In the genomic region with DNA sequence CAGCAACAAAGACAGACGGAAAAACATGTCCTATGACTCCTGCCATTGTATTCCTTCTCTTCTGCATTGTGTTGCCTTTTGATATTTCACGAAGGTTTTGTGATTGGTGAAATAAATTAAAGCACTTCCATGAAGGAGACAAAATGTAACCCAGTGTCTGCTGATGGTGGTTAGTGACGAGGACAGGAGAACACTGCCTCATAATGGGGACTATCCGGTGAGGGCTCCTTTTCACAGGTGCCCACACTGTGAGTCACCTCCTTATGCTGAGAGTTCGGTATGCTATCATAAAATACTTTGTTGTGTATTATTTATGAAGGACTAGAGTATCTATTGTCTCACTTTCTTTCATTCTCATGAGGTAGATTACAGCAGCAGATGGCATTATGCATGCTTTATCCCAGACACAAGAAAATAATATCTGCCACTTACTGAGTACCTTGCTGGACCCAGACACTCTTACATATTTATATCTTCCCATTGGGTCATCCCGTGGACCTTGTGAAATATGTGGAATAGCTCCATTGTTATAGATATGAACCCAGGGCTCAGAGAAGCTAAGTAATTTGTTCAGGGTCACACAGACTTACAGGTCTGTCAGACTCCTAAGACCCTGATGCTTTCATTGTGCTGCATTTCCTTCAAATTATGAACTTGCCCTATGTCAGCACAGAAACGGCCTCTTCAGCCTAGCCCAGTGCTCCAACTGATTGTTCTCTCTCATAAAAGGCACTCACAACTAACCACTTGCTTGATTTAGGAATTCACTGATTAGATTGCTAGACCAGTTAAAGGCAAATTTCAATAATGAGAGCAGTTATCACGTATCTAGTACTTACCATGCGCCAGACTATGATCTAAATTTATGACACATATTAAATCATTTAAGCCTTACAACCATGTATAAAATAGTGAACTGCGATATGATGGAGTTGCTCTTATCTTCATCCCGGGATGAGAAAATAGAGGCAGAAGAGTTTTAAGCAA, we compare ENCODE assay signal across 15 cellular contexts. TPM values are rescaled to one million over a fixed set of nuclear protein-coding genes. Genes with fewer than 3 reads are reported as not detected.
DNase-seq lines count a peak whose midpoint lies in the region; ATAC-seq, FAIRE-seq and TF ChIP-seq lines count a peak whose summit lies in the region.
"Had no signal": no experiment of that assay in that cellular context is flagged by ENCODE, and none has a peak within 500 bp of the region (broad histone marks: within the 10 kb centered on the region; RNA-seq: fewer than 3 reads in every experiment).

No MANE protein-coding gene starts in this region.

- intact Hi-C loops in left ventricle myocardium superior (cut with micrococcal nuclease) (no loop called here), spleen (cut with DNase I; ENCODE audit: low total_unique reads) (no loop called here)

- H3K36me3 ChIP-seq in GM23338 (ENCODE audit: insufficient read depth) = no peaks in the 10 kb centered on the region
- H3K36me3 ChIP-seq in astrocyte (ENCODE audit: insufficient read depth, low read length) = peaks cover 5% of the 10 kb centered on the region
- H3K36me3 ChIP-seq in spleen = no peaks in the 10 kb centered on the region
- H3K36me3 ChIP-seq: tibial nerve had no signal

- DNase-seq in GM23338 (ENCODE audit: low spot score) = no peak
- no peak for DNase-seq in astrocyte (ENCODE audit: low read depth)
- no peak for DNase-seq in left ventricle myocardium superior
- DNase-seq in spleen = no peak
- no peak for DNase-seq in NCI-H146 (lab: John Stamatoyannopoulos, UW)
- no peak for DNase-seq in NCI-H526 (lab: John Stamatoyannopoulos, UW)
- no peak for DNase-seq in activated gamma-delta T cell (lab: John Stamatoyannopoulos, UW)
- DNase-seq: activated CD8-positive, alpha-beta memory T cell treated with anti-CD3 and anti-CD28 coated beads, Interleukin-2, amount 10 ng/mL, durations not matched to agents 7 days and 5 days; anterior cingulate cortex; T-helper 9 cell had no signal

- TF ChIP-seq POLR2A in spleen (IDR thresholded peaks at IDR 0.05) = no peak

- H4K20me1 ChIP-seq in GM23338 (replicated peaks; ENCODE audit: insufficient read depth) (no peaks in the 10 kb centered on the region), astrocyte (ENCODE audit: insufficient read depth, low read length) (no peaks in the 10 kb centered on the region)

- H3K79me2 ChIP-seq in GM23338 (replicated peaks; ENCODE audit: insufficient read depth) = peaks cover 83% of the 10 kb centered on the region
- peaks cover 91% of the 10 kb centered on the region for H3K79me2 ChIP-seq in astrocyte (ENCODE audit: insufficient read depth, low read length)
- H3K79me2 ChIP-seq: parathyroid adenoma had no signal

- H2AFZ ChIP-seq in GM23338 (no peak overlapping the region), astrocyte (ENCODE audit: low read depth, low read length) (no peak overlapping the region)
- H2AFZ ChIP-seq: parathyroid adenoma had no signal

- H3K4me1 Mint-ChIP-seq in GM23338 = peaks cover 48% of the 10 kb centered on the region
- H3K4me1 Mint-ChIP-seq in astrocyte (ENCODE audit: low read depth, unreplicated experiment) = peaks cover 27% of the 10 kb centered on the region
- H3K4me1 Mint-ChIP-seq: activated CD8-positive, alpha-beta memory T cell treated with anti-CD3 and anti-CD28 coated beads, Interleukin-2, amount 10 ng/mL, durations not matched to agents 7 days and 5 days; IgD-negative memory B cell had no signal

- H3K9me3 Mint-ChIP-seq in GM23338 = no peaks in the 10 kb centered on the region
- H3K9me3 Mint-ChIP-seq in astrocyte (ENCODE audit: unreplicated experiment) = no peaks in the 10 kb centered on the region
- H3K9me3 Mint-ChIP-seq: CD14-positive monocyte, IgD-negative memory B cell had no signal

- no peaks in the 10 kb centered on the region for H3K9me2 ChIP-seq in GM23338 (ENCODE audit: insufficient read depth)

- H3K9me3 ChIP-seq in astrocyte (ENCODE audit: insufficient read depth, low read depth, low read length) = no peaks in the 10 kb centered on the region
- no peaks in the 10 kb centered on the region for H3K9me3 ChIP-seq in spleen
- H3K9me3 ChIP-seq: tibial nerve had no signal

- ATAC-seq in GM23338 = no peak
- peak; percentile 34 for ATAC-seq in left ventricle myocardium superior
- no peak for ATAC-seq in HG02870 (IDR thresholded peaks at IDR 0.05; ENCODE audit: unreplicated experiment)
- ATAC-seq: activated CD8-positive, alpha-beta memory T cell treated with anti-CD3 and anti-CD28 coated beads, Interleukin-2, amount 10 ng/mL, durations not matched to agents 7 days and 5 days had no signal

- FAIRE-seq in astrocyte (lab: Jason Lieb, UNC) = peak; percentile 87

- H3K4me3 Mint-ChIP-seq in GM23338 (no peak overlapping the region), astrocyte (ENCODE audit: unreplicated experiment) (peak overlapping the region; percentile 17)
- H3K4me3 Mint-ChIP-seq: activated CD8-positive, alpha-beta memory T cell treated with anti-CD3 and anti-CD28 coated beads, Interleukin-2, amount 10 ng/mL, durations not matched to agents 7 days and 5 days; CD14-positive monocyte; IgD-negative memory B cell had no signal

- H3F3A ChIP-seq in GM23338 (replicated peaks; ENCODE audit: low read depth) = no peaks in the 10 kb centered on the region

- no peak for TF ChIP-seq CTCF in GM23338 (conservative IDR thresholded peaks at IDR 0.05; ENCODE audit: low read depth in 2 of 2)
- TF ChIP-seq CTCF in astrocyte (IDR thresholded peaks at IDR 0.05; ENCODE audit: insufficient read depth, low read depth, low read length) = no peak
- no peak for TF ChIP-seq CTCF in spleen (IDR thresholded peaks at IDR 0.05 in 8 of 11, conservative IDR thresholded peaks at IDR 0.05 in 3 of 11)

- WGBS in spleen, 5 donors = 58 to 78% (median 70%) methylated on average over 11 of the region's 11 CpGs

- H3K27ac ChIP-seq in GM23338 (ENCODE audit: low read depth) = peak overlapping the region; percentile 64; the same call in 1 of the 2 replicates
- peak overlapping the region; percentile 60 for H3K27ac ChIP-seq in astrocyte (ENCODE audit: low read depth, low read length)
- H3K27ac ChIP-seq in spleen = peak overlapping the region in 5 of 8 donors; percentile 7 to 41 (median 38)
- H3K27ac ChIP-seq: parathyroid adenoma had no signal

- peak overlapping the region; percentile 91 for H3K9ac ChIP-seq in astrocyte (ENCODE audit: low read length)
- H3K9ac ChIP-seq: parathyroid adenoma had no signal

- H3K27me3 ChIP-seq in GM23338 (ENCODE audit: insufficient read depth) = no peaks in the 10 kb centered on the region
- no peaks in the 10 kb centered on the region for H3K27me3 ChIP-seq in astrocyte (ENCODE audit: insufficient read depth, low read length)
- H3K27me3 ChIP-seq in spleen (replicated peaks in 1 of 7) = peaks cover 0 to 11% (median 0%) of the 10 kb centered on the region in 7 donors

- H3K4me2 ChIP-seq in GM23338 (no peak overlapping the region), astrocyte (ENCODE audit: low read length) (peak overlapping the region; percentile 86)

- H3K27ac Mint-ChIP-seq in GM23338 (peak overlapping the region; percentile 65; the same call in 1 of the 2 replicates), astrocyte (ENCODE audit: unreplicated experiment) (peak overlapping the region; percentile 47)
- H3K27ac Mint-ChIP-seq: activated CD8-positive, alpha-beta memory T cell treated with anti-CD3 and anti-CD28 coated beads, Interleukin-2, amount 10 ng/mL, durations not matched to agents 7 days and 5 days; CD14-positive monocyte; IgD-negative memory B cell had no signal

- H3K27me3 Mint-ChIP-seq in GM23338 (ENCODE audit: insufficient read depth, low read depth, poor library complexity) (peaks cover 2% of the 10 kb centered on the region), astrocyte (ENCODE audit: low read depth, unreplicated experiment) (no peaks in the 10 kb centered on the region)
- H3K27me3 Mint-ChIP-seq: activated CD8-positive, alpha-beta memory T cell treated with anti-CD3 and anti-CD28 coated beads, Interleukin-2, amount 10 ng/mL, durations not matched to agents 7 days and 5 days had no signal

- no peaks in the 10 kb centered on the region for H3K36me3 Mint-ChIP-seq in GM23338 (ENCODE audit: low read depth)
- no peaks in the 10 kb centered on the region for H3K36me3 Mint-ChIP-seq in astrocyte (ENCODE audit: low read depth, unreplicated experiment)
- H3K36me3 Mint-ChIP-seq: activated CD8-positive, alpha-beta memory T cell treated with anti-CD3 and anti-CD28 coated beads, Interleukin-2, amount 10 ng/mL, durations not matched to agents 7 days and 5 days; CD14-positive monocyte; IgD-negative memory B cell had no signal

- H3K4me3 ChIP-seq in GM23338 = no peak overlapping the region
- no peak overlapping the region for H3K4me3 ChIP-seq in astrocyte (ENCODE audit: insufficient read depth, low read depth, low read length)
- H3K4me3 ChIP-seq in spleen = no peak overlapping the region

- H3K4me1 ChIP-seq in GM23338 (ENCODE audit: insufficient read depth) = peaks cover 33% of the 10 kb centered on the region
- H3K4me1 ChIP-seq in astrocyte (ENCODE audit: insufficient read depth, low read length) = peaks cover 22% of the 10 kb centered on the region
- no peaks in the 10 kb centered on the region for H3K4me1 ChIP-seq in spleen
- H3K4me1 ChIP-seq: parathyroid adenoma had no signal

TF ChIP-seq in GM23338, 12 proteins besides CTCF, POLR2A, EP300 and RAD21 (continues in another document):
- TF ChIP-seq CREB1 (CRISPR knock-in tag; IDR thresholded peaks at IDR 0.05; ENCODE audit: low read depth) = no peak
- no peak for TF ChIP-seq ZNF331 (CRISPR knock-in tag; IDR thresholded peaks at IDR 0.05; ENCODE audit: low read depth)
- no peak for TF ChIP-seq ZNF114 (CRISPR knock-in tag; IDR thresholded peaks at IDR 0.05)
- TF ChIP-seq JUNB (IDR thresholded peaks at IDR 0.05; ENCODE audit: unreplicated experiment) = no peak
- TF ChIP-seq STAT1 (IDR thresholded peaks at IDR 0.05; ENCODE audit: unreplicated experiment) = no peak
- no peak for TF ChIP-seq POLR2AphosphoS5 (IDR thresholded peaks at IDR 0.05; ENCODE audit: low read depth)
- no peak for TF ChIP-seq NANOG (IDR thresholded peaks at IDR 0.05; ENCODE audit: borderline replicate concordance)

RNA-seq across cellular contexts. Expression of a gene that starts 31.2 kb away (rescaled TPM):
- 128 and 131 TPM in 2 replicates for total RNA-seq in GM23338 (2014; rRNA removed; shearing (Covaris generic))
- polyA plus RNA-seq in GM23338 (2016; fragmentation: Nextera tagmentation; extraction: Ambion mirVana) (72.6 and 81.6 TPM in 2 replicates), spleen (10 to 100 TPM; 20.3 to 57.0 (median 23.7) TPM)
- total RNA-seq in astrocyte (310 and 313 TPM in 2 replicates), left ventricle myocardium superior (40.8 TPM), spleen (100 to 1,000 TPM in 6 of 7 donors, 10 to 100 TPM in 1; 82.0 to 159 (median 120) TPM)
- polyA plus RNA-seq: IgD-negative memory B cell had no signal
